Comparison of ENCODE assay signal across 12 cellular contexts in the genomic region with DNA sequence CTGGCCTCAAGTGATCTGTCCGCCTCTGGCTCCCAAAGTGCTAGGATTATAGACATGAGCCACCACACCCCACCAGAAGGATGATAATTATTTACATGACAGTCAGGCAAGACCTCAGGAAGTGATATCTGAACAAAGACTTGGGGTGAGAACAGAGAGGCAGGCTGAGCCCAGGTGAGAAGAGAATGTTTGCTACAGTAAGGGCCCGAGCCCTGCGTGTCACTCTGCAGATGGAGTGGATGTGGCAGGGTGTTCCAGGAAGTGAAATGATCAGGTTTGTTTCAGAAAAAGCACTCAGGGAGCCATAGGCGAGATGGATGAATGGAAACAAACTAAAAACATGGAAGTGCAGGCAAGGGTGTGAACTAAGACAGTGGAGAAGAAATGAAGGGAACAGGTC. TPM values are rescaled to one million over a fixed set of nuclear protein-coding genes. Genes with fewer than 3 reads are reported as not detected.
A peak's percentile ranks its signal among the peaks of the same experiment; 100 is the strongest.
DNase-seq lines count a peak whose midpoint lies in the region; ATAC-seq, FAIRE-seq and TF ChIP-seq lines count a peak whose summit lies in the region.
"Had no signal": no experiment of that assay in that cellular context is flagged by ENCODE, and none has a peak within 500 bp of the region (broad histone marks: within the 10 kb centered on the region; RNA-seq: fewer than 3 reads in every experiment).

No MANE protein-coding gene starts in this region.

- WGBS in GM12878 (ENCODE audit: insufficient coverage, insufficient replicate concordance, low lambda C conversion rate, missing lambda C conversion rate): 91% methylated on average over 4 of the region's 4 CpGs

- intact Hi-C loops in GM12878 (cut with micrococcal nuclease; ENCODE audit: unreplicated experiment): no loop called here

- TF ChIP-seq RAD21 in GM12878 (IDR thresholded peaks at IDR 0.05; ENCODE audit: insufficient read depth, low read depth, low read length): no peak

- CTCF ChIA-PET in GM12878 (lab: Yijun Ruan, JAX): interaction anchor here (0.6 kb wide), 1 partner anchor 1528 kb away, joined by 3 read pairs; no protein-coding TSS in a partner anchor

- no peak for TF ChIP-seq CTCF in GM12878 (IDR thresholded peaks at IDR 0.05 in 2 of 3, conservative IDR thresholded peaks at IDR 0.05 in 1 of 3; ENCODE audit: control insufficient read depth in 2 of 3, extremely low read depth in 1 of 3, insufficient read depth in 1 of 3, low read depth in 3 of 3, low read length in 3 of 3)

- no TSS peak for BruUV-seq in GM12878 (replicated peaks; lab: Mats Ljungman, UMichigan)

- ATAC-seq in GM12878 (peak; percentile 40), GM21717 (IDR thresholded peaks at IDR 0.05; ENCODE audit: unreplicated experiment) (no peak), GM21825 (IDR thresholded peaks at IDR 0.05; ENCODE audit: unreplicated experiment) (no peak)

- H3K9me3 ChIP-seq in GM12878 (replicated peaks; ENCODE audit: control insufficient read depth, insufficient read depth, low read length): no peaks in the 10 kb centered on the region

- H3K79me2 ChIP-seq in GM12878 (ENCODE audit: control insufficient read depth, insufficient read depth, low read length): peaks cover 85% of the 10 kb centered on the region

- H3K27ac ChIP-seq in GM12878 (ENCODE audit: control insufficient read depth, insufficient read depth): no peak overlapping the region

- FAIRE-seq in GM12878 (lab: Jason Lieb, UNC): no peak
- FAIRE-seq: endothelial cell of umbilical vein had no signal

- RAD21 ChIA-PET in GM12878 (lab: Charles Lee; ENCODE audit: unreplicated experiment): interaction anchor here (0.6 to 0.8 kb wide), 3 partner anchors 9 to 48 kb away, joined by 3 to 4 read pairs (median 3); no protein-coding TSS in a partner anchor

- H3K4me2 ChIP-seq in GM12878 (ENCODE audit: control insufficient read depth, insufficient read depth): no peak overlapping the region

- H3K4me3 ChIP-seq in GM12878: no peak overlapping the region

- DNase-seq in stimulated activated CD4-positive, alpha-beta T cell treated with anti-CD3 and anti-CD28 coated beads, Interleukin-15, amount 100 ng/mL, for 24 hours: peak; percentile 19
- no peak for DNase-seq in stimulated activated CD4-positive, alpha-beta T cell treated with anti-CD3 and anti-CD28 coated beads, Interleukin-4, amount 100 ng/mL, for 24 hours
- peak; percentile 23 to 29 for DNase-seq in activated CD4-positive, alpha-beta T cell treated with anti-CD3 and anti-CD28 coated beads, Interleukin-2, amount 50 U/mL, for 4 hours
- DNase-seq in GM12878 (ENCODE audit: low read depth, low spot score) (no peak), NCI-H1092 treated with DMSO at 0.1 percent for 48 hours (lab: John Stamatoyannopoulos, UW) (no peak)
- DNase-seq in effector CD8-positive, alpha-beta T cell (lab: John Stamatoyannopoulos, UW): no peak
- DNase-seq: MM.1S; SIG-M5; stimulated activated CD4-positive, alpha-beta T cell treated with anti-CD3 and anti-CD28 coated beads, Interleukin-1b, Interleukin-23, amount 100 ng/mL, for 48 hours had no signal

- no peaks in the 10 kb centered on the region; the same call in 1 of the 2 replicates for H4K20me1 ChIP-seq in GM12878 (ENCODE audit: control insufficient read depth, insufficient read depth)

- POLR2A ChIA-PET in GM12878 (lab: Charles Lee): no interaction called here

- no peak overlapping the region for H3K9ac ChIP-seq in GM12878 (ENCODE audit: control insufficient read depth, insufficient read depth, low read length)

- no peak for TF ChIP-seq POLR2A in GM12878 (IDR thresholded peaks at IDR 0.05; ENCODE audit: low read depth, low read length)

- no peak overlapping the region for H2AFZ ChIP-seq in GM12878 (ENCODE audit: control insufficient read depth, low read depth, low read length)

- SMC1A ChIA-PET in GM12878 (lab: Charles Lee; ENCODE audit: uncharacterized antibody, unreplicated experiment): interaction anchor here (1.2 to 1.5 kb wide), 2 partner anchors 15 to 49 kb away, joined by 4 read pairs; no protein-coding TSS in a partner anchor

- peaks cover 6 to 10% of the 10 kb centered on the region in 2 experiments for H3K36me3 ChIP-seq in GM12878 (ENCODE audit: control insufficient read depth in 2 of 2, insufficient read depth in 2 of 2, low read length in 1 of 2)

- H3K27me3 ChIP-seq in GM12878 (replicated peaks in 1 of 2; ENCODE audit: control insufficient read depth in 2 of 2, insufficient read depth in 2 of 2, low read length in 1 of 2): no peaks in the 10 kb centered on the region

- H3K4me1 ChIP-seq in GM12878 (ENCODE audit: control insufficient read depth, insufficient read depth, low read length): peaks cover 15% of the 10 kb centered on the region; the same call in 1 of the 2 replicates

- in situ Hi-C loops in GM12878 (cut with MboI): no loop called here

- TF ChIP-seq EP300 in GM12878 (IDR thresholded peaks at IDR 0.05; ENCODE audit: borderline replicate concordance in 1 of 2, control insufficient read depth in 1 of 2, low read depth in 2 of 2, low read length in 2 of 2): no peak

TF ChIP-seq in GM12878, 131 proteins besides CTCF, POLR2A, EP300 and RAD21 (continues in another document):
- TF ChIP-seq, protein P1, sequence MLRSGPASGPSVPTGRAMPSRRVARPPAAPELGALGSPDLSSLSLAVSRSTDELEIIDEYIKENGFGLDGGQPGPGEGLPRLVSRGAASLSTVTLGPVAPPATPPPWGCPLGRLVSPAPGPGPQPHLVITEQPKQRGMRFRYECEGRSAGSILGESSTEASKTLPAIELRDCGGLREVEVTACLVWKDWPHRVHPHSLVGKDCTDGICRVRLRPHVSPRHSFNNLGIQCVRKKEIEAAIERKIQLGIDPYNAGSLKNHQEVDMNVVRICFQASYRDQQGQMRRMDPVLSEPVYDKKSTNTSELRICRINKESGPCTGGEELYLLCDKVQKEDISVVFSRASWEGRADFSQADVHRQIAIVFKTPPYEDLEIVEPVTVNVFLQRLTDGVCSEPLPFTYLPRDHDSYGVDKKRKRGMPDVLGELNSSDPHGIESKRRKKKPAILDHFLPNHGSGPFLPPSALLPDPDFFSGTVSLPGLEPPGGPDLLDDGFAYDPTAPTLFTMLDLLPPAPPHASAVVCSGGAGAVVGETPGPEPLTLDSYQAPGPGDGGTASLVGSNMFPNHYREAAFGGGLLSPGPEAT (IDR thresholded peaks at IDR 0.05; ENCODE audit: low read depth): no peak
- no peak for TF ChIP-seq NFXL1 (IDR thresholded peaks at IDR 0.05; ENCODE audit: borderline replicate concordance)
- no peak for TF ChIP-seq ZNF622 (IDR thresholded peaks at IDR 0.05)
- TF ChIP-seq, protein P2, sequence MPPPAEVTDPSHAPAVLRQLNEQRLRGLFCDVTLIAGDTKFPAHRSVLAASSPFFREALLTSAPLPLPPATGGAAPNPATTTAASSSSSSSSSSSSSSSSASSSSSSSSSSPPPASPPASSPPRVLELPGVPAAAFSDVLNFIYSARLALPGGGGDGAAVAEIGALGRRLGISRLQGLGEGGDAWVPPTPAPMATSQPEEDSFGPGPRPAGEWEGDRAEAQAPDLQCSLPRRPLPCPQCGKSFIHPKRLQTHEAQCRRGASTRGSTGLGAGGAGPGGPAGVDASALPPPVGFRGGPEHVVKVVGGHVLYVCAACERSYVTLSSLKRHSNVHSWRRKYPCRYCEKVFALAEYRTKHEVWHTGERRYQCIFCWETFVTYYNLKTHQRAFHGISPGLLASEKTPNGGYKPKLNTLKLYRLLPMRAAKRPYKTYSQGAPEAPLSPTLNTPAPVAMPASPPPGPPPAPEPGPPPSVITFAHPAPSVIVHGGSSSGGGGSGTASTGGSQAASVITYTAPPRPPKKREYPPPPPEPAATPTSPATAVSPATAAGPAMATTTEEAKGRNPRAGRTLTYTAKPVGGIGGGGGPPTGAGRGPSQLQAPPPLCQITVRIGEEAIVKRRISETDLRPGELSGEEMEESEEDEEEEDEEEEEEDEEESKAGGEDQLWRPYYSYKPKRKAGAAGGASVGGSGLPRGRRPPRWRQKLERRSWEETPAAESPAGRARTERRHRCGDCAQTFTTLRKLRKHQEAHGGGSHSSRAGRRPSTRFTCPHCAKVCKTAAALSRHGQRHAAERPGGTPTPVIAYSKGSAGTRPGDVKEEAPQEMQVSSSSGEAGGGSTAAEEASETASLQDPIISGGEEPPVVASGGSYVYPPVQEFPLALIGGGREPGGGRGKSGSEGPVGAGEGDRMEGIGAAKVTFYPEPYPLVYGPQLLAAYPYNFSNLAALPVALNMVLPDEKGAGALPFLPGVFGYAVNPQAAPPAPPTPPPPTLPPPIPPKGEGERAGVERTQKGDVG (CRISPR knock-in tag; IDR thresholded peaks at IDR 0.05): no peak
- no peak for TF ChIP-seq MTA2 (IDR thresholded peaks at IDR 0.05; ENCODE audit: low read depth)
- no peak for TF ChIP-seq JUNB (IDR thresholded peaks at IDR 0.05)
- TF ChIP-seq FOXK2 (IDR thresholded peaks at IDR 0.05): no peak
- TF ChIP-seq CHD2 (IDR thresholded peaks at IDR 0.05; ENCODE audit: borderline replicate concordance, low read depth, low read length): no peak
- no peak for TF ChIP-seq MEF2A (IDR thresholded peaks at IDR 0.05; ENCODE audit: insufficient read depth, low read depth, low read length)
- TF ChIP-seq TBL1XR1 (IDR thresholded peaks at IDR 0.05; ENCODE audit: low read depth, low read length): no peak
- no peak for TF ChIP-seq TARDBP (IDR thresholded peaks at IDR 0.05; ENCODE audit: borderline replicate concordance)
- no peak for TF ChIP-seq ZNF217 (IDR thresholded peaks at IDR 0.05)
- TF ChIP-seq JUND (IDR thresholded peaks at IDR 0.05; ENCODE audit: low read depth, low read length): no peak

RNA-seq across cellular contexts. Expression of a gene that starts 22.2 kb away (rescaled TPM):
- 125 and 127 TPM in 2 replicates for total RNA-seq in GM12878 (2013; cell fraction: nucleolus; rRNA removed)
- total RNA-seq in GM12878 (2014; rRNA removed) (16.7 and 17.0 TPM in 2 replicates), GM12878 (2014; rRNA removed; fragmentation: Illumina TruSeq; extraction: Trizol) (18.2 and 18.9 TPM in 2 replicates), GM12878 (2021) (26.1 and 29.6 TPM in 2 replicates)
- polyA plus RNA-seq in GM12878 (2011; ENCODE audit: low read depth): 6.6 TPM
- polyA plus RNA-seq in GM12878 (2011; rRNA removed) (19.0 and 22.5 TPM in 2 replicates), GM12878 (2014; fragmentation: Illumina TruSeq; extraction: Trizol) (20.5 and 21.5 TPM in 2 replicates), GM12878 (2014; fragmentation: Nextera tagmentation; extraction: Ambion mirVana) (1 to 10 TPM; 2.8 to 4.3 TPM), GM12878 (2014; rRNA removed) (13.3 and 13.6 TPM in 2 replicates), GM12878 (2016; fragmentation: Nextera tagmentation; extraction: Ambion mirVana) (10 to 100 TPM; 10.1 to 11.5 TPM)
- polyA plus RNA-seq in GM12878 (2011; cell fraction: cytosol; rRNA removed): 14.6 and 18.5 TPM in 2 replicates
- polyA plus RNA-seq in GM12878 (2011; cell fraction: nucleus; rRNA removed): 42.9 and 46.5 TPM in 2 replicates
- polyA plus RNA-seq in GM12878 (2012): 8.3 and 10.7 TPM in 2 replicates
- 37.3 and 49.0 TPM in 2 replicates for polyA minus RNA-seq in GM12878 (2011; rRNA and poly(A)+ RNA removed)
- polyA minus RNA-seq in GM12878 (2011; cell fraction: cytosol; rRNA and poly(A)+ RNA removed): 12.4 and 14.8 TPM in 2 replicates
- polyA minus RNA-seq in GM12878 (2011; cell fraction: nucleus; rRNA and poly(A)+ RNA removed): 45.3 and 64.3 TPM in 2 replicates

Comparison
In these comparisons a context has a peak if more than half of its experiments do, and no peak if none do; other contexts are left out.
1. DNase-seq: peak in stimulated activated CD4-positive, alpha-beta T cell treated with anti-CD3 and anti-CD28 coated beads, Interleukin-15, amount 100 ng/mL, for 24 hours (single experiment) and activated CD4-positive, alpha-beta T cell treated with anti-CD3 and anti-CD28 coated beads, Interleukin-2, amount 50 U/mL, for 4 hours (2 of 2); none in stimulated activated CD4-positive, alpha-beta T cell treated with anti-CD3 and anti-CD28 coated beads, Interleukin-4, amount 100 ng/mL, for 24 hours (single experiment), GM12878 (single experiment), effector CD8-positive, alpha-beta T cell (single experiment) and NCI-H1092 treated with DMSO at 0.1 percent for 48 hours (single experiment).